26 cellular contexts compared by ENCODE assay signal in genomic region chr13:91802957-91803356, GRCh38.
"Had no signal": no experiment of that assay in that cellular context is flagged by ENCODE, and none has a peak within 500 bp of the region (broad histone marks: within the 10 kb centered on the region; RNA-seq: fewer than 3 reads in every experiment).

No MANE protein-coding gene starts in this region.

- H3K4me1 ChIP-seq: parathyroid adenoma, psoas muscle, spleen, suprapubic skin, testis, tibial artery, transverse colon, upper lobe of right lung, uterus had no signal

- H3K9ac ChIP-seq: parathyroid adenoma had no signal

- DNase-seq: naive thymus-derived CD8-positive, alpha-beta T cell; nephron progenitor cell; nucleus accumbens; posterior cingulate gyrus; psoas muscle; right cardiac atrium; spleen; stimulated activated CD4-positive, alpha-beta T cell treated with anti-CD3 and anti-CD28 coated beads, Interleukin-12 subunit alpha, Interleukin-12 subunit beta, amount 100 ng/mL, for 4 hours; stimulated activated CD4-positive, alpha-beta T cell treated with anti-CD3 and anti-CD28 coated beads, Interleukin-1b, Interleukin-23, amount 100 ng/mL, for 48 hours; stimulated activated CD4-positive, alpha-beta T cell treated with anti-CD3 and anti-CD28 coated beads, Interleukin-4, amount 100 ng/mL, for 1 hour; stimulated activated CD4-positive, alpha-beta T cell treated with anti-CD3 and anti-CD28 coated beads, Interleukin-4, amount 100 ng/mL, for 4 hours; stimulated activated CD8-positive, alpha-beta memory T cell treated with anti-CD3 and anti-CD28 coated beads, Interleukin-4, amount 100 ng/mL, for 48 hours; stimulated activated naive CD4-positive, alpha-beta T cell; stimulated activated naive CD8-positive, alpha-beta T cell treated with anti-CD3 and anti-CD28 coated beads, Interleukin-15, amount 100 ng/mL, for 72 hours; stimulated activated naive CD8-positive, alpha-beta T cell treated with anti-CD3 and anti-CD28 coated beads, Interleukin-15, Interleukin-2, amounts not matched to agents 100 U/mL and 50 U/mL, for 24 hours; substantia nigra; testis; tibial artery; transverse colon; upper lobe of right lung; uterus had no signal

- H3K9me3 ChIP-seq: neutrophil, psoas muscle, suprapubic skin, testis, tibial artery, transverse colon, upper lobe of right lung, uterus had no signal

- H3K4me2 ChIP-seq: smooth muscle cell had no signal

- H3K27me3 ChIP-seq: neutrophil, spleen, suprapubic skin, testis, tibial artery, transverse colon, upper lobe of right lung, uterus had no signal

- H3K79me2 ChIP-seq: parathyroid adenoma had no signal

- H3K36me3 ChIP-seq: neutrophil, spleen, suprapubic skin, tibial artery, transverse colon, upper lobe of right lung, uterus had no signal

- H3K27ac ChIP-seq: neutrophil, parathyroid adenoma, psoas muscle, skin epidermis, spleen, suprapubic skin, testis, tibial artery, transverse colon, upper lobe of right lung, uterus had no signal

- H3K4me3 ChIP-seq: psoas muscle, skin epidermis, smooth muscle cell, spleen, suprapubic skin, testis, tibial artery, transverse colon, upper lobe of right lung, uterus had no signal
